13 cellular contexts compared by ENCODE assay signal in the genomic region with DNA sequence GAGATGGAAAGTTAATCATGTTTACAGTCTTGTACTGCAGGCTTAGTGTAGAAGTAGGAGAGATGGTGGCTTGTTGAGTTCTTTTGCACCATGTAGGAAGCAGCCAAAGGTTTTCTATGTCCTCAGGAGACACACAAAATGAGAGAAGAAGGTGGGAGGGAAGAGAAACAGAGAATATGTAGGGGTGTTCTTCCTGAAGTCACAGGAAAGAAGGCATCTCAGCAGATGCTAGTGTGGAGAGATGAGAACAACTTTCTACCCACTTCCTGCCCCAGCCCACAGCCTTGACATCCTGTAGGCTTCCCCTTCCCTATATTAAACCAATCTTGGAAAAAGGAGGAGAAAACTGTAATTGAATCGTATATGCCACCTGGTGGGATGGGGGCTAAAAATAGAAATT.
A peak's percentile ranks its signal among the peaks of the same experiment; 100 is the strongest.
DNase-seq lines count a peak whose midpoint lies in the region; ATAC-seq, FAIRE-seq and TF ChIP-seq lines count a peak whose summit lies in the region.
"Had no signal": no experiment of that assay in that cellular context is flagged by ENCODE, and none has a peak within 500 bp of the region (broad histone marks: within the 10 kb centered on the region; RNA-seq: fewer than 3 reads in every experiment).

No MANE protein-coding gene starts in this region.

- peaks cover 9% of the 10 kb centered on the region for H3K9me3 Mint-ChIP-seq in T-helper 2 cell treated with Interferon-gamma antibody and Interleukin-4, amounts not matched to agents 5 μg/mL and 100 μg/mL, for 36 hours
- H3K9me3 Mint-ChIP-seq in chondrocyte (ENCODE audit: low read depth): no peaks in the 10 kb centered on the region
- H3K9me3 Mint-ChIP-seq: activated T-helper 1 cell treated with anti-CD3 and anti-CD28 coated beads, Interleukin-12 subunit alpha, Interleukin-12 subunit beta, Interleukin-2, Interleukin-4 antibody, amounts not matched to agents 30 ng/mL and 10 ng/mL and 1 ng/mL, durations not matched to agents 14 hours and 24 hours and 36 hours had no signal

- DNase-seq in GM10266 (ENCODE audit: extremely low spot score) (peak; percentile 12), GM19239 (ENCODE audit: insufficient read length, low spot score) (no peak), C1 segment of cervical spinal cord (lab: John Stamatoyannopoulos, UW) (no peak), NCI-H146 treated with DMSO at 0.1 percent for 48 hours (lab: John Stamatoyannopoulos, UW; ENCODE audit: unreplicated experiment) (no peak), chondrocyte (ENCODE audit: low spot score) (no peak)
- DNase-seq in T-helper 2 cell treated with Interferon-gamma antibody and Interleukin-4, amounts not matched to agents 5 μg/mL and 100 μg/mL, for 36 hours (ENCODE audit: low spot score): no peak
- DNase-seq: left lung, NCI-H187, tibial artery had no signal

- TF ChIP-seq CTCF in GM10266 (IDR thresholded peaks at IDR 0.05; ENCODE audit: control insufficient read depth, insufficient read depth, low read depth, missing control alignments) (no peak), chondrocyte (IDR thresholded peaks at IDR 0.05) (no peak)

- H3K4me1 Mint-ChIP-seq in T-helper 2 cell treated with Interferon-gamma antibody and Interleukin-4, amounts not matched to agents 5 μg/mL and 100 μg/mL, for 36 hours (ENCODE audit: low read depth): peaks cover 35% of the 10 kb centered on the region
- no peaks in the 10 kb centered on the region for H3K4me1 Mint-ChIP-seq in chondrocyte (ENCODE audit: low read depth)

- H3K27me3 Mint-ChIP-seq in T-helper 2 cell treated with Interferon-gamma antibody and Interleukin-4, amounts not matched to agents 5 μg/mL and 100 μg/mL, for 36 hours (ENCODE audit: low read depth): peaks cover 19% of the 10 kb centered on the region
- no peaks in the 10 kb centered on the region for H3K27me3 Mint-ChIP-seq in chondrocyte (ENCODE audit: low read depth)

- peak; percentile 96 for FAIRE-seq in GM19239 (lab: Jason Lieb, UNC)

- peak; percentile 61 for ATAC-seq in HG02885 (IDR thresholded peaks at IDR 0.05; ENCODE audit: poor library complexity, unreplicated experiment)
- no peak for ATAC-seq in GM21717 (IDR thresholded peaks at IDR 0.05; ENCODE audit: unreplicated experiment)
- ATAC-seq: gastroesophageal sphincter, left lung had no signal

- peak overlapping the region; percentile 17 for H3K4me3 Mint-ChIP-seq in T-helper 2 cell treated with Interferon-gamma antibody and Interleukin-4, amounts not matched to agents 5 μg/mL and 100 μg/mL, for 36 hours
- H3K4me3 Mint-ChIP-seq in chondrocyte (ENCODE audit: unreplicated experiment): no peak overlapping the region
- H3K4me3 Mint-ChIP-seq: activated T-helper 1 cell treated with anti-CD3 and anti-CD28 coated beads, Interleukin-12 subunit alpha, Interleukin-12 subunit beta, Interleukin-2, Interleukin-4 antibody, amounts not matched to agents 30 ng/mL and 10 ng/mL and 1 ng/mL, durations not matched to agents 14 hours and 24 hours and 36 hours had no signal

- no peak overlapping the region for H3K27ac Mint-ChIP-seq in T-helper 2 cell treated with Interferon-gamma antibody and Interleukin-4, amounts not matched to agents 5 μg/mL and 100 μg/mL, for 36 hours
- no peak overlapping the region for H3K27ac Mint-ChIP-seq in chondrocyte (ENCODE audit: unreplicated experiment)
- H3K27ac Mint-ChIP-seq: activated T-helper 1 cell treated with anti-CD3 and anti-CD28 coated beads, Interleukin-12 subunit alpha, Interleukin-12 subunit beta, Interleukin-2, Interleukin-4 antibody, amounts not matched to agents 30 ng/mL and 10 ng/mL and 1 ng/mL, durations not matched to agents 14 hours and 24 hours and 36 hours had no signal

- H3K36me3 Mint-ChIP-seq in T-helper 2 cell treated with Interferon-gamma antibody and Interleukin-4, amounts not matched to agents 5 μg/mL and 100 μg/mL, for 36 hours (ENCODE audit: low read depth): no peaks in the 10 kb centered on the region
- H3K36me3 Mint-ChIP-seq in chondrocyte (ENCODE audit: low read depth): no peaks in the 10 kb centered on the region
